ENCODE assay signal across 23 cellular contexts in genomic region chr2:112023707-112024106, GRCh38.
"Had no signal": no experiment of that assay in that cellular context is flagged by ENCODE, and none has a peak within 500 bp of the region (broad histone marks: within the 10 kb centered on the region; RNA-seq: fewer than 3 reads in every experiment).

No MANE protein-coding gene starts in this region.

- ATAC-seq: activated CD4-positive, alpha-beta T cell treated with anti-CD3 and anti-CD28 coated beads for 36 hours; activated T-helper 17 cell treated with anti-CD3 and anti-CD28 coated beads, Interleukin-2, amount 50 U/mL, for 72 hours; T-helper 17 cell had no signal

- DNase-seq: activated CD4-positive, alpha-beta memory T cell treated with anti-CD3 and anti-CD28 coated beads, Interleukin-2, amount 10 ng/mL, durations not matched to agents 7 days and 5 days; activated CD4-positive, alpha-beta T cell treated with anti-CD3 and anti-CD28 coated beads for 36 hours; activated CD4-positive, alpha-beta T cell treated with anti-CD3 and anti-CD28 coated beads, Interleukin-2, amount 50 U/mL, for 1 hour; activated CD4-positive, CD25-positive, alpha-beta regulatory T cell; activated gamma-delta T cell; activated naive CD4-positive, alpha-beta T cell treated with anti-CD3 and anti-CD28 coated beads for 36 hours; activated T-cell treated with anti-CD3 and anti-CD28 coated beads for 4 hours; activated T-cell treated with anti-CD3 and anti-CD28 coated beads, Interleukin-2, amount 50 U/mL, for 48 hours; brain microvascular endothelial cell; Karpas-422; NCI-H1105 treated with DMSO at 0.1 percent for 48 hours; NCI-H1436 treated with DMSO at 0.1 percent for 48 hours; NCI-H187; NCI-H2081 treated with DMSO at 0.1 percent for 48 hours; NCI-H446 treated with DMSO at 0.1 percent for 48 hours; NCI-H524 treated with DMSO at 0.1 percent for 48 hours; NCI-H82; Peyer's patch; SHP77 treated with DMSO at 0.1 percent for 48 hours; T-helper 17 cell; T1000 had no signal

- H3K27ac ChIP-seq: brain microvascular endothelial cell, cardiac muscle cell, Peyer's patch had no signal

- H3K4me3 ChIP-seq: cardiac muscle cell, Peyer's patch had no signal

- H3K9me3 ChIP-seq: Peyer's patch had no signal

- H3K27me3 ChIP-seq: brain microvascular endothelial cell, cardiac muscle cell, Peyer's patch had no signal

- H3K36me3 ChIP-seq: brain microvascular endothelial cell, cardiac muscle cell, Peyer's patch had no signal
